In genomic region chr13:21176982-21177284, GRCh38 we compare ENCODE assay signal across 8 cellular contexts. TPM values are rescaled to one million over a fixed set of nuclear protein-coding genes. Genes with fewer than 3 reads are reported as not detected.
DNase-seq lines count a peak whose midpoint lies in the region; ATAC-seq lines count a peak whose summit lies in the region.

No MANE protein-coding gene starts in this region.

- peak; percentile 31 for ATAC-seq in GM18498 (IDR thresholded peaks at IDR 0.05; ENCODE audit: unreplicated experiment)
- peak; percentile 29 for ATAC-seq in GM21717 (IDR thresholded peaks at IDR 0.05; ENCODE audit: unreplicated experiment)

- H3K9ac ChIP-seq in Karpas-422 (ENCODE audit: low read length) (peak overlapping the region; percentile 85), muscle layer of colon (ENCODE audit: low read length) (peak overlapping the region; percentile 78)

- H2AFZ ChIP-seq in Karpas-422 (ENCODE audit: low read length), result peak overlapping the region; percentile 40; the same call in 1 of the 2 replicates

- no peak for DNase-seq in Karpas-422
- DNase-seq in NCI-H226, result no peak
- no peak for DNase-seq in T1000 (lab: John Stamatoyannopoulos, UW)
- no peak for DNase-seq in NCI-H1048 (lab: John Stamatoyannopoulos, UW)

- peaks cover 49% of the 10 kb centered on the region for H3K79me2 ChIP-seq in Karpas-422 (ENCODE audit: low read length)

- H4K20me1 ChIP-seq in Karpas-422 (ENCODE audit: insufficient read depth, low read depth, low read length), result no peaks in the 10 kb centered on the region

- H3K36me3 ChIP-seq in Karpas-422 (ENCODE audit: insufficient read depth, low read length), result no peaks in the 10 kb centered on the region; the same call in 1 of the 2 replicates
- H3K36me3 ChIP-seq in muscle layer of colon (ENCODE audit: insufficient read depth, low read length), result no peaks in the 10 kb centered on the region

- H3K9me3 ChIP-seq in Karpas-422 (ENCODE audit: low read length), result no peaks in the 10 kb centered on the region
- no peaks in the 10 kb centered on the region for H3K9me3 ChIP-seq in muscle layer of colon (ENCODE audit: low read length)

- H3K4me3 ChIP-seq in Karpas-422 (ENCODE audit: low read length), result peak overlapping the region; percentile 87
- H3K4me3 ChIP-seq in muscle layer of colon (ENCODE audit: low read depth in 1 of 2, low read length in 2 of 2), result peak overlapping the region; percentile 89 to 91

- peaks cover 27% of the 10 kb centered on the region for H3K4me1 ChIP-seq in Karpas-422 (ENCODE audit: low read length)
- peaks cover 16% of the 10 kb centered on the region for H3K4me1 ChIP-seq in muscle layer of colon (ENCODE audit: insufficient read depth, low read length)

- H3K27me3 ChIP-seq in Karpas-422 (ENCODE audit: low read length) (no peaks in the 10 kb centered on the region), muscle layer of colon (ENCODE audit: control insufficient read depth in 1 of 2, insufficient read depth in 2 of 2, low read length in 2 of 2) (no peaks in the 10 kb centered on the region)

- peak overlapping the region; percentile 93 for H3K4me2 ChIP-seq in Karpas-422 (ENCODE audit: low read depth, low read length, poor library complexity, severe bottlenecking)

- H3K27ac ChIP-seq in Karpas-422 (ENCODE audit: low read length) (no peak overlapping the region), cingulate gyrus (ENCODE audit: low read depth, low read length) (peak overlapping the region; percentile 83), muscle layer of colon (ENCODE audit: low read depth, low read length) (peak overlapping the region; percentile 90)

- H3K9me2 ChIP-seq in Karpas-422 (replicated peaks; ENCODE audit: insufficient read depth, low read length), result no peaks in the 10 kb centered on the region

RNA-seq across cellular contexts. Expression of gene MRPL57, which starts 0.5 kb away (rescaled TPM):
- 31.8 and 35.2 TPM in 2 replicates for total RNA-seq in Karpas-422 (2014; rRNA removed; shearing (Covaris generic); ENCODE audit: low replicate concordance)

RNA-seq across cellular contexts. Expression of gene SKA3, which starts 0.6 kb away (rescaled TPM):
- 6.3 and 34.2 TPM in 2 replicates for total RNA-seq in Karpas-422 (2014; rRNA removed; shearing (Covaris generic); ENCODE audit: low replicate concordance)

RNA-seq across cellular contexts. Expression of gene SAP18, which starts 37.0 kb away (rescaled TPM):
- 85.4 and 112 TPM in 2 replicates for total RNA-seq in Karpas-422 (2014; rRNA removed; shearing (Covaris generic); ENCODE audit: low replicate concordance)
